8 cellular contexts compared by ENCODE assay signal in genomic region chrX:131763674-131764073, GRCh38.
DNase-seq lines count a peak whose midpoint lies in the region; ATAC-seq, FAIRE-seq and TF ChIP-seq lines count a peak whose summit lies in the region.

No MANE protein-coding gene starts in this region.

- peak; percentile 69 for ATAC-seq in GM19023 (IDR thresholded peaks at IDR 0.05; ENCODE audit: unreplicated experiment)

- no peaks in the 10 kb centered on the region for H3K36me3 ChIP-seq in ACC112 (ENCODE audit: insufficient read depth, low read length)
- H3K36me3 ChIP-seq in PC-9 (ENCODE audit: low read depth), result peaks cover 29% of the 10 kb centered on the region

- no peaks in the 10 kb centered on the region for H3K9me2 ChIP-seq in PC-9 (ENCODE audit: insufficient read depth)

- POLR2A ChIA-PET in PC-9 (lab: Charles Lee; ENCODE audit: unreplicated experiment), result no interaction called here

- H3K9me3 ChIP-seq in PC-9 (ENCODE audit: insufficient read depth, low read depth), result no peaks in the 10 kb centered on the region; the same call in none of the 2 replicates

- H3K4me1 ChIP-seq in ACC112 (ENCODE audit: control insufficient read depth, insufficient read depth, low read length, unreplicated experiment), result no peaks in the 10 kb centered on the region
- no peaks in the 10 kb centered on the region for H3K4me1 ChIP-seq in PC-9 (replicated peaks; ENCODE audit: insufficient read depth)

- no peak overlapping the region for H3K4me2 ChIP-seq in PC-9

- H3K27me3 ChIP-seq in ACC112 (ENCODE audit: insufficient read depth, low read length), result no peaks in the 10 kb centered on the region
- H3K27me3 ChIP-seq in PC-9 (ENCODE audit: insufficient read depth, low read depth), result no peaks in the 10 kb centered on the region

- CTCF ChIA-PET in PC-9 (lab: Charles Lee), result no interaction called here

- no peak for FAIRE-seq in urothelium cell line (lab: Jason Lieb, UNC)

- H3K27ac ChIP-seq in ACC112 (ENCODE audit: low read depth, low read length), result no peak overlapping the region
- no peak overlapping the region for H3K27ac ChIP-seq in PC-9

- no TSS peak for BruUV-seq in PC-9 (replicated peaks; lab: Mats Ljungman, UMichigan)

- DNase-seq in NOMO-1 (lab: John Stamatoyannopoulos, UW; ENCODE audit: unreplicated experiment in 2 of 2) (peak; percentile 77 to 79), fibroblast of the conjunctiva (ENCODE audit: low read depth) (peak; percentile 87), urothelium cell line (ENCODE audit: low spot score) (peak; percentile 40), NCI-H1930 (lab: John Stamatoyannopoulos, UW) (no peak), A172 (ENCODE audit: low spot score) (no peak), PC-9 (no peak)

- intact Hi-C loops in PC-9 (cut with micrococcal nuclease; ENCODE audit: unreplicated experiment), result no loop called here

- H4K20me1 ChIP-seq in PC-9 (ENCODE audit: insufficient read depth), result no peaks in the 10 kb centered on the region

- H3K79me2 ChIP-seq in ACC112 (ENCODE audit: control insufficient read depth, insufficient read depth, low read length, unreplicated experiment) (no peaks in the 10 kb centered on the region), PC-9 (ENCODE audit: low read depth) (no peaks in the 10 kb centered on the region)

- TF ChIP-seq CTCF in PC-9 (conservative IDR thresholded peaks at IDR 0.05), result no peak

- H2AFZ ChIP-seq in ACC112 (ENCODE audit: low read length, unreplicated experiment) (no peak overlapping the region), PC-9 (no peak overlapping the region)

- peak overlapping the region; percentile 11; the same call in 1 of the 2 replicates for H3K4me3 ChIP-seq in ACC112 (ENCODE audit: low read depth, low read length)
- no peak overlapping the region for H3K4me3 ChIP-seq in PC-9

- no peaks in the 10 kb centered on the region for H3F3A ChIP-seq in PC-9 (ENCODE audit: insufficient read depth, low read depth)

Comparison
In these comparisons a context has a peak if more than half of its experiments do, and no peak if none do; other contexts are left out.
1. DNase-seq: peak in NOMO-1 (2 of 2), fibroblast of the conjunctiva (single experiment) and urothelium cell line (single experiment); none in NCI-H1930 (0 of 2), A172 (single experiment) and PC-9 (0 of 2).